In the genomic region with DNA sequence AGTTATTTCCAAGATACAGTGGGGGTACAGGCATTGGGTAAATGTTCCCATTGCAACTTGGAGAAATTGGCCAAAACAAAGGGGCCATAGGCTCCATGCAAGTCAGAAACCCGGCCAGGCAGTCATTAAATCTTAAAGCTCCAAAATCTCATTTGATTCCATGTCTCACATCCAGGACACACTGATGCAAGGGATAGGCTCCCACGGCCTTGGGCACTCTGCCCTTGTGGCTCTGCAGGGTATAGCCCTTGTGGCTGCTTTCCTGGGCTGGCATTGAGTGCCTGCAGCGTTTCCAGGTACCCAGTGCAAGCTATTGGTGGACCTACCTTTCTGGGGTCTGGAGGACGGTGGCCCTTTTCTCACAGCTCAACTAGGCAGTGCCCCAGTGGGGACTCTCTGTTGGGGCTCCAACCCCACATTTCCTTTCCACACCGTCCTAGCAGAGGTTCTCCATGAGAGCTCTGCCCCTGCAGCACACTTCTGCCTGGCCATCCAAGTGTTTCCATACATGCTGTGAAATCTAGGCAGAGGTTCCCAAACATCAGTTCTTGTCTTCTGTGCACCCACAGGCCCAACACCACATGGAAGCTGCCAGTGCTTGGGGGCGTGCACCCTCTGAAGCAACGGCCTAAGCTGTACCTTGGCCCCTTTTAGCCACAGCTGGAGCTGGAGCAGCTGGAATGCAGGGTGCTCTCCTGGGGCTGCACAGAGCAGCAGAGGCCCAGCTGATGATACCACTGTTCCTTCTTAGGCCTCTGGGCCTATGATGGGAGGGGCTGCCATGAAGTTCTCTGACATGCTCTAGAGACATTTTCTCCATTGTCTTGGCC, we compare ENCODE assay signal across 29 cellular contexts.
"Had no signal": no experiment of that assay in that cellular context is flagged by ENCODE, and none has a peak within 500 bp of the region (broad histone marks: within the 10 kb centered on the region; RNA-seq: fewer than 3 reads in every experiment).

No MANE protein-coding gene starts in this region.

- H3K9ac ChIP-seq: SK-N-SH had no signal

- H3K4me1 ChIP-seq: breast epithelium had no signal

- H3K36me3 ChIP-seq: breast epithelium, MG63 had no signal

- DNase-seq: activated CD4-positive, alpha-beta T cell treated with anti-CD3 and anti-CD28 coated beads for 36 hours; activated CD4-positive, alpha-beta T cell treated with anti-CD3 and anti-CD28 coated beads, Interleukin-2, amount 50 U/mL, for 1 hour; activated CD8-positive, alpha-beta memory T cell treated with anti-CD3 and anti-CD28 coated beads, Interleukin-2, amount 50 U/mL, for 48 hours; activated CD8-positive, alpha-beta T cell treated with anti-CD3 and anti-CD28 coated beads, Interleukin-2, amount 10 ng/mL, durations not matched to agents 7 days and 5 days; activated naive CD4-positive, alpha-beta T cell treated with anti-CD3 and anti-CD28 coated beads, Interleukin-2, amount 50 U/mL, for 16 hours; activated naive CD8-positive, alpha-beta T cell treated with anti-CD3 and anti-CD28 coated beads, Interleukin-2, amount 10 ng/mL, durations not matched to agents 7 days and 5 days; activated T-cell treated with anti-CD3 and anti-CD28 coated beads, Interleukin-2, amount 50 U/mL, for 1 hour; aorta; central memory CD4-positive, alpha-beta T cell; MG63; MV-4-11; NCI-H1105; NCI-H1436; NCI-H1694 treated with DMSO at 0.1 percent for 48 hours; NCI-H2029 treated with DMSO at 0.1 percent for 48 hours; NCI-H345; NCI-H510A; NCI-H526 treated with DMSO at 0.1 percent for 48 hours; NCI-H82; NK-92 treated with Interleukin-12 subunit alpha and Interleukin-12 subunit beta, amount 100 ng/mL, for 24 hours; OCI-M1; RPMI8226; SJCRH30; SK-N-SH; T-helper 1 cell had no signal

- H3K27ac Mint-ChIP-seq: activated CD4-positive, alpha-beta T cell treated with anti-CD3 and anti-CD28 coated beads for 36 hours; activated CD8-positive, alpha-beta T cell treated with anti-CD3 and anti-CD28 coated beads, Interleukin-2, amount 10 ng/mL, durations not matched to agents 7 days and 5 days; activated naive CD8-positive, alpha-beta T cell treated with anti-CD3 and anti-CD28 coated beads, Interleukin-2, amount 10 ng/mL, durations not matched to agents 7 days and 5 days had no signal

- H3K27me3 ChIP-seq: breast epithelium, MG63, SJCRH30 had no signal

- H3K27ac ChIP-seq: breast epithelium, SJCRH30, VCaP had no signal

- H3K4me3 ChIP-seq: breast epithelium, MG63, SJCRH30 had no signal

- H3K9me3 ChIP-seq: breast epithelium, MG63, SJCRH30, SK-N-SH had no signal

- H3K4me3 Mint-ChIP-seq: activated CD4-positive, alpha-beta T cell treated with anti-CD3 and anti-CD28 coated beads for 36 hours; activated CD8-positive, alpha-beta T cell treated with anti-CD3 and anti-CD28 coated beads, Interleukin-2, amount 10 ng/mL, durations not matched to agents 7 days and 5 days; activated naive CD8-positive, alpha-beta T cell treated with anti-CD3 and anti-CD28 coated beads, Interleukin-2, amount 10 ng/mL, durations not matched to agents 7 days and 5 days had no signal

- H3K4me1 Mint-ChIP-seq: activated CD4-positive, alpha-beta T cell treated with anti-CD3 and anti-CD28 coated beads for 36 hours; activated naive CD8-positive, alpha-beta T cell treated with anti-CD3 and anti-CD28 coated beads, Interleukin-2, amount 10 ng/mL, durations not matched to agents 7 days and 5 days had no signal

- ATAC-seq: activated CD4-positive, alpha-beta T cell treated with anti-CD3 and anti-CD28 coated beads for 36 hours; activated CD8-positive, alpha-beta T cell treated with anti-CD3 and anti-CD28 coated beads, Interleukin-2, amount 10 ng/mL, durations not matched to agents 7 days and 5 days; Panc1; Right ventricle myocardium inferior had no signal

- H3K4me2 ChIP-seq: SK-N-SH had no signal

- H3K27me3 Mint-ChIP-seq: activated CD4-positive, alpha-beta T cell treated with anti-CD3 and anti-CD28 coated beads for 36 hours; activated naive CD8-positive, alpha-beta T cell treated with anti-CD3 and anti-CD28 coated beads, Interleukin-2, amount 10 ng/mL, durations not matched to agents 7 days and 5 days had no signal
